10 cellular contexts compared by ENCODE assay signal in the genomic region with DNA sequence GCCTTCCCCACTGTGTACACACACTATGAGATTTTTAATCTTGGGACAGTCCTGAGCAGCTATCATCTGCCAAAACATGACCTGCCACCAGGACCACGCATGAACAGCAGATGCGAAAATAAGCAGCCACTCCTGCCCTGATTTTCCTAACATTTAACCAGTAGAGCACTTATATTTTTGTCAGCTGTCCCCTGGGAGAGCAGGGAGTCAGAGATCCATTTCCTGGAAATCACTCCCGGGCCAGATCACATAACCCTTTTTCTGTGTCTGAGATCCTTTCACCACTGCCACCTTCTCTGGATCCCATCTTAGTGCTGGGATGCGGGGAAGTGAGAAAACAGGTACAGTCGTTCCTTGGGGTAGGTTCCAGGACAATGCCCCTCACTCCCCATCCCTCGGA. TPM values are rescaled to one million over a fixed set of nuclear protein-coding genes. Genes with fewer than 3 reads are reported as not detected.
DNase-seq lines count a peak whose midpoint lies in the region; ATAC-seq lines count a peak whose summit lies in the region.
"Had no signal": no experiment of that assay in that cellular context is flagged by ENCODE, and none has a peak within 500 bp of the region (broad histone marks: within the 10 kb centered on the region; RNA-seq: fewer than 3 reads in every experiment).

No MANE protein-coding gene starts in this region.

- H3K79me1 ChIP-seq in mesenchymal stem cell (replicated peaks; ENCODE audit: low read length, poor library complexity, severe bottlenecking) = peaks cover 12% of the 10 kb centered on the region

- H3K4ac ChIP-seq in mesenchymal stem cell (ENCODE audit: low read depth in 1 of 2, low read length in 2 of 2) = peak overlapping the region; percentile 55 to 89

- peak overlapping the region; percentile 14 to 86 for H3K18ac ChIP-seq in mesenchymal stem cell (ENCODE audit: low read depth in 1 of 2, low read length in 2 of 2)

- 57% methylated on average over 4 of the region's 6 CpGs for WGBS in mesenchymal stem cell

- no peak overlapping the region for H2AK5ac ChIP-seq in mesenchymal stem cell (ENCODE audit: low read length, severe bottlenecking)

- peak overlapping the region; percentile 71 for H4K8ac ChIP-seq in mesenchymal stem cell (ENCODE audit: low read length)

- DNase-seq in activated T-cell treated with anti-CD3 and anti-CD28 coated beads, Interleukin-2, amount 50 U/mL, for 24 hours = peak; percentile 21
- DNase-seq in activated T-cell treated with anti-CD3 and anti-CD28 coated beads, Interleukin-2, amount 50 U/mL, for 4 hours = no peak
- DNase-seq in dermis microvascular lymphatic vessel endothelial cell (ENCODE audit: low read depth in 2 of 2) (peak; percentile 40 to 48), mesenchymal stem cell (no peak), hippocampal formation (lab: John Stamatoyannopoulos, UW) (no peak), NCI-H345 (lab: John Stamatoyannopoulos, UW) (no peak)
- DNase-seq: activated CD8-positive, alpha-beta T cell treated with anti-CD3 and anti-CD28 coated beads for 36 hours; hypothalamus had no signal

- no peak overlapping the region for H3K4me2 ChIP-seq in mesenchymal stem cell (ENCODE audit: low read length, poor library complexity, severe bottlenecking)

- peak overlapping the region; percentile 85 for H4K91ac ChIP-seq in mesenchymal stem cell (ENCODE audit: low read length)

- H3K4me3 Mint-ChIP-seq in activated T-cell treated with anti-CD3 and anti-CD28 coated beads, Interleukin-2, amount 50 U/mL, for 24 hours = no peak overlapping the region
- H3K4me3 Mint-ChIP-seq in activated T-cell treated with anti-CD3 and anti-CD28 coated beads, Interleukin-2, amount 50 U/mL, for 4 hours = no peak overlapping the region
- H3K4me3 Mint-ChIP-seq: activated CD8-positive, alpha-beta T cell treated with anti-CD3 and anti-CD28 coated beads for 36 hours had no signal

- no peaks in the 10 kb centered on the region for H3K9me3 Mint-ChIP-seq in activated T-cell treated with anti-CD3 and anti-CD28 coated beads, Interleukin-2, amount 50 U/mL, for 24 hours
- H3K9me3 Mint-ChIP-seq in activated T-cell treated with anti-CD3 and anti-CD28 coated beads, Interleukin-2, amount 50 U/mL, for 4 hours = no peaks in the 10 kb centered on the region
- H3K9me3 Mint-ChIP-seq: activated CD8-positive, alpha-beta T cell treated with anti-CD3 and anti-CD28 coated beads for 36 hours had no signal

- no peaks in the 10 kb centered on the region for H3K27me3 Mint-ChIP-seq in activated T-cell treated with anti-CD3 and anti-CD28 coated beads, Interleukin-2, amount 50 U/mL, for 24 hours
- no peaks in the 10 kb centered on the region for H3K27me3 Mint-ChIP-seq in activated T-cell treated with anti-CD3 and anti-CD28 coated beads, Interleukin-2, amount 50 U/mL, for 4 hours (ENCODE audit: low read depth)
- H3K27me3 Mint-ChIP-seq: activated CD8-positive, alpha-beta T cell treated with anti-CD3 and anti-CD28 coated beads for 36 hours had no signal

- H3K14ac ChIP-seq in mesenchymal stem cell (ENCODE audit: low read length in 2 of 2) = no peak overlapping the region

- no peak overlapping the region for H3K27ac Mint-ChIP-seq in activated T-cell treated with anti-CD3 and anti-CD28 coated beads, Interleukin-2, amount 50 U/mL, for 24 hours
- H3K27ac Mint-ChIP-seq: activated CD8-positive, alpha-beta T cell treated with anti-CD3 and anti-CD28 coated beads for 36 hours had no signal

- no peak overlapping the region for H2BK15ac ChIP-seq in mesenchymal stem cell (ENCODE audit: low read depth, poor library complexity, severe bottlenecking)

- H3K27me3 ChIP-seq in mesenchymal stem cell (ENCODE audit: control insufficient read depth in 1 of 2, insufficient read depth in 1 of 2, low read length in 2 of 2) = no peaks in the 10 kb centered on the region

- H3K36me3 ChIP-seq in mesenchymal stem cell (ENCODE audit: control insufficient read depth in 1 of 2, insufficient read depth in 2 of 2, low read depth in 1 of 2, low read length in 2 of 2) = peaks cover 0 to 5% of the 10 kb centered on the region in 2 experiments

- H3K4me3 ChIP-seq in mesenchymal stem cell (ENCODE audit: insufficient read depth in 1 of 2, low read depth in 1 of 2, low read length in 2 of 2) = no peak overlapping the region

- H2BK5ac ChIP-seq in mesenchymal stem cell (ENCODE audit: low read depth, low read length, poor library complexity, severe bottlenecking) = no peak overlapping the region

- H2BK12ac ChIP-seq in mesenchymal stem cell (ENCODE audit: low read length in 2 of 2) = peak overlapping the region; percentile 12 to 92

- no peak for ATAC-seq in activated T-cell treated with anti-CD3 and anti-CD28 coated beads, Interleukin-2, amount 50 U/mL, for 4 hours
- no peak for ATAC-seq in HG02981 (IDR thresholded peaks at IDR 0.05; ENCODE audit: unreplicated experiment)
- ATAC-seq: activated CD8-positive, alpha-beta T cell treated with anti-CD3 and anti-CD28 coated beads for 36 hours had no signal

- H3K9me3 ChIP-seq in mesenchymal stem cell (ENCODE audit: control insufficient read depth, low read length) = no peaks in the 10 kb centered on the region

- H3K36me3 Mint-ChIP-seq in activated T-cell treated with anti-CD3 and anti-CD28 coated beads, Interleukin-2, amount 50 U/mL, for 24 hours (ENCODE audit: low read depth) = no peaks in the 10 kb centered on the region
- peaks cover 4% of the 10 kb centered on the region for H3K36me3 Mint-ChIP-seq in activated T-cell treated with anti-CD3 and anti-CD28 coated beads, Interleukin-2, amount 50 U/mL, for 4 hours (ENCODE audit: insufficient read depth)

- H3K4me1 Mint-ChIP-seq in activated T-cell treated with anti-CD3 and anti-CD28 coated beads, Interleukin-2, amount 50 U/mL, for 24 hours (ENCODE audit: low read depth) = no peaks in the 10 kb centered on the region
- H3K4me1 Mint-ChIP-seq in activated T-cell treated with anti-CD3 and anti-CD28 coated beads, Interleukin-2, amount 50 U/mL, for 4 hours (ENCODE audit: low read depth) = peaks cover 2% of the 10 kb centered on the region

- peaks cover 21% of the 10 kb centered on the region for H3K4me1 ChIP-seq in mesenchymal stem cell (ENCODE audit: control insufficient read depth, insufficient read depth, low read depth, low read length)

- H3K23ac ChIP-seq in mesenchymal stem cell (ENCODE audit: low read length in 2 of 2) = no peak overlapping the region

- H3K27ac ChIP-seq in mesenchymal stem cell (ENCODE audit: low read length, poor library complexity, severe bottlenecking) (no peak overlapping the region), temporal lobe (ENCODE audit: low read depth, low read length) (peak overlapping the region; percentile 13)

- H2AFZ ChIP-seq in mesenchymal stem cell (ENCODE audit: low read depth, low read length) = no peak overlapping the region

- peak overlapping the region; percentile 34 for H2BK120ac ChIP-seq in mesenchymal stem cell (ENCODE audit: low read depth, low read length)

- peak overlapping the region; percentile 75 for H3K9ac ChIP-seq in mesenchymal stem cell (ENCODE audit: low read length)

RNA-seq across cellular contexts. Expression of a gene that starts 5.7 kb away (rescaled TPM):
- total RNA-seq in activated T-cell treated with anti-CD3 and anti-CD28 coated beads, Interleukin-2, amount 50 U/mL, for 4 hours = 1 to 10 TPM; 1.9 to 3.2 (median 2.2) TPM
- total RNA-seq in dermis microvascular lymphatic vessel endothelial cell = 4.0 and 4.3 TPM in 2 replicates
- 1.6 TPM for polyA plus RNA-seq in mesenchymal stem cell (2013, experiment 1 of 2)
- polyA plus RNA-seq in mesenchymal stem cell (2013, experiment 2 of 2) = 1.8 TPM
- total RNA-seq in temporal lobe = 2.7 TPM

RNA-seq across cellular contexts. Expression of a gene that starts 57.2 kb away (rescaled TPM):
- 1 to 10 TPM; 1.4 to 2.6 (median 1.9) TPM for total RNA-seq in activated T-cell treated with anti-CD3 and anti-CD28 coated beads, Interleukin-2, amount 50 U/mL, for 4 hours
- total RNA-seq in dermis microvascular lymphatic vessel endothelial cell (1.8 and 2.4 TPM in 2 replicates), temporal lobe (13.5 TPM)
- 10.0 TPM for polyA plus RNA-seq in mesenchymal stem cell (2013, experiment 1 of 2)
- 9.5 TPM for polyA plus RNA-seq in mesenchymal stem cell (2013, experiment 2 of 2)

Comparison
In these comparisons a context has a peak if more than half of its experiments do, and no peak if none do; other contexts are left out.
1. DNase-seq: peak in activated T-cell treated with anti-CD3 and anti-CD28 coated beads, Interleukin-2, amount 50 U/mL, for 24 hours (single experiment) and dermis microvascular lymphatic vessel endothelial cell (2 of 2); none in activated T-cell treated with anti-CD3 and anti-CD28 coated beads, Interleukin-2, amount 50 U/mL, for 4 hours (single experiment), mesenchymal stem cell (single experiment), hippocampal formation (0 of 2) and NCI-H345 (single experiment).